ENCODE assay signal across 8 cellular contexts in genomic region chr5:188488-189481, GRCh38. TPM values are rescaled to one million over a fixed set of nuclear protein-coding genes. Genes with fewer than 3 reads are reported as not detected.
DNase-seq lines count a peak whose midpoint lies in the region; ATAC-seq and TF ChIP-seq lines count a peak whose summit lies in the region.

No MANE protein-coding gene starts in this region.

- DNase-seq in NK-92 treated with Interleukin-12 subunit alpha and Interleukin-12 subunit beta, amount 100 ng/mL, for 24 hours (lab: John Stamatoyannopoulos, UW), result peak; percentile 65
- no peak for DNase-seq in NK-92 (lab: John Stamatoyannopoulos, UW; ENCODE audit: unreplicated experiment)
- peak; percentile 89 for DNase-seq in NCI-H1694 treated with DMSO at 0.1 percent for 48 hours (lab: John Stamatoyannopoulos, UW)
- peak; percentile 64 for DNase-seq in T-helper 22 cell (ENCODE audit: low read depth)
- DNase-seq in astrocyte of the cerebellum (ENCODE audit: low read depth), result peak; percentile 55
- DNase-seq in hippocampal formation (lab: John Stamatoyannopoulos, UW), result peak; percentile 33 to 70
- peak; percentile 94 for DNase-seq in sigmoid colon

- peaks cover 0 to 49% (median 44%) of the 10 kb centered on the region in 4 donors for H3K4me1 ChIP-seq in sigmoid colon

- no peak overlapping the region for H3K4me3 ChIP-seq in astrocyte of the cerebellum (ENCODE audit: low read depth, low read length)
- H3K4me3 ChIP-seq in sigmoid colon, result peak overlapping the region in 3 of 4 donors; percentile 21 to 34 (median 32)

- TF ChIP-seq EP300 in sigmoid colon (IDR thresholded peaks at IDR 0.05), result no peak

- no peak for TF ChIP-seq POLR2A in sigmoid colon (IDR thresholded peaks at IDR 0.05)

- 38 to 39% methylated on average over 37 of the region's 37 CpGs for WGBS in sigmoid colon, 2 donors

- in situ Hi-C loops in astrocyte of the cerebellum (cut with HindIII; ENCODE audit: low sequenced_read_pairs), result no loop called here

- no peaks in the 10 kb centered on the region for H3K36me3 ChIP-seq in sigmoid colon

- no peaks in the 10 kb centered on the region for H3K9me3 ChIP-seq in sigmoid colon

- peak; percentile 83 for ATAC-seq in HG02884 (IDR thresholded peaks at IDR 0.05; ENCODE audit: unreplicated experiment)

- peak; percentile 94 for TF ChIP-seq CTCF in astrocyte of the cerebellum (IDR thresholded peaks at IDR 0.05; ENCODE audit: low read depth, low read length, missing control alignments)
- peak; percentile 90 to 97 (median 94) for TF ChIP-seq CTCF in sigmoid colon (IDR thresholded peaks at IDR 0.05)

- no peak overlapping the region for H3K27ac ChIP-seq in sigmoid colon

- peaks cover 0 to 14% (median 0%) of the 10 kb centered on the region in 3 donors for H3K27me3 ChIP-seq in sigmoid colon

- intact Hi-C loops in sigmoid colon (cut with DNase I), result loop anchor here (1.0 to 5.0 kb wide), 2 partner anchors 30 to 79 kb away; partner anchors contain the start of genes CCDC127 and SDHA

RNA-seq across cellular contexts. Expression of gene LRRC14B, which starts 2.5 kb away (rescaled TPM):
- total RNA-seq in sigmoid colon, result under 1 TPM in 1 of 4 donors, not detected in 3; 0.66 TPM
- polyA plus RNA-seq in sigmoid colon, result not detected

RNA-seq across cellular contexts. Expression of gene CCDC127, which starts 29.2 kb away (rescaled TPM):
- total RNA-seq in sigmoid colon, result 1 to 10 TPM; 5.7 to 8.3 (median 7.1) TPM
- 1 to 10 TPM; 1.2 to 3.3 (median 1.2) TPM for polyA plus RNA-seq in sigmoid colon

RNA-seq across cellular contexts. Expression of gene SDHA, which starts 29.3 kb away (rescaled TPM):
- total RNA-seq in sigmoid colon, result 10 to 100 TPM; 72.7 to 87.0 (median 80.2) TPM
- 100 to 1,000 TPM; 184 to 290 (median 187) TPM for polyA plus RNA-seq in sigmoid colon
